Comparison of ENCODE assay signal across 10 cellular contexts in the genomic region with DNA sequence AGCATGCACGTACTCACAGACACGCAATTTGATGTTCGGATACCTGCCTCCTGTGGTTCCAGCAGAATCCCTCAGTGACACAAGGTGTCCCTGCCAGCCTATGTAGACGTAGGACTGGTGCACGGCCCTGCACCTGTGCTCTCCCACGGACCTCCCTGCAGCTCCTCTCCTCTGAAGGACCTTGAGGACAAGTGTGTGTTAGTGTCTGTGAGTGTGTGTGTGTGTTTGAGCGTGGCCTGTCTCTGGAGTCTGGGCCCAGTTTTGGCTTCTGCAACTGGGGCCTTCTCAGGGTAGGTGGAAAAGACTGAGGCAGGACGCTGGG. TPM values are rescaled to one million over a fixed set of nuclear protein-coding genes. Genes with fewer than 3 reads are reported as not detected.
A peak's percentile ranks its signal among the peaks of the same experiment; 100 is the strongest.
DNase-seq lines count a peak whose midpoint lies in the region; ATAC-seq and TF ChIP-seq lines count a peak whose summit lies in the region.
"Had no signal": no experiment of that assay in that cellular context is flagged by ENCODE, and none has a peak within 500 bp of the region (broad histone marks: within the 10 kb centered on the region; RNA-seq: fewer than 3 reads in every experiment).

No MANE protein-coding gene starts in this region.

- no peak for TF ChIP-seq CTCF in A673 (conservative IDR thresholded peaks at IDR 0.05; ENCODE audit: low read depth, low read length)
- TF ChIP-seq CTCF in HFFc6 (IDR thresholded peaks at IDR 0.05): no peak

- CTCF ChIA-PET in A673 (lab: Charles Lee): no interaction called here
- CTCF ChIA-PET in naive thymus-derived CD4-positive, alpha-beta T cell (lab: Charles Lee): no interaction called here

- H3K4me1 ChIP-seq in A673 (ENCODE audit: insufficient read depth, low read length, poor library complexity, severe bottlenecking): peaks cover 34% of the 10 kb centered on the region
- peaks cover 0 to 5% of the 10 kb centered on the region in 2 donors for H3K4me1 ChIP-seq in naive thymus-derived CD4-positive, alpha-beta T cell (ENCODE audit: control insufficient read depth in 2 of 2, insufficient read depth in 2 of 2, low read length in 2 of 2)

- no peaks in the 10 kb centered on the region for H3K27me3 ChIP-seq in A673 (replicated peaks; ENCODE audit: insufficient read depth, low read depth, low read length, poor library complexity)
- no peaks in the 10 kb centered on the region for H3K27me3 ChIP-seq in naive thymus-derived CD4-positive, alpha-beta T cell (ENCODE audit: control insufficient read depth in 2 of 2, insufficient read depth in 2 of 2, low read length in 2 of 2)

- no peaks in the 10 kb centered on the region for H3K9me3 ChIP-seq in A673 (ENCODE audit: low read depth, low read length, poor library complexity, severe bottlenecking)
- H3K9me3 ChIP-seq in naive thymus-derived CD4-positive, alpha-beta T cell (ENCODE audit: control insufficient read depth in 2 of 3, low read length in 3 of 3): no peaks in the 10 kb centered on the region

- H3K36me3 Mint-ChIP-seq in HFFc6 (ENCODE audit: low read depth): no peaks in the 10 kb centered on the region
- peaks cover 2% of the 10 kb centered on the region for H3K36me3 Mint-ChIP-seq in central memory CD8-positive, alpha-beta T cell (ENCODE audit: insufficient read depth)
- H3K36me3 Mint-ChIP-seq in naive thymus-derived CD4-positive, alpha-beta T cell: peaks cover 0 to 3% (median 0%) of the 10 kb centered on the region in 5 donors

- peak overlapping the region; percentile 38 for H3K4me3 ChIP-seq in A673 (ENCODE audit: low read depth, low read length, poor library complexity, severe bottlenecking)
- peak overlapping the region; percentile 16 for H3K4me3 ChIP-seq in naive thymus-derived CD4-positive, alpha-beta T cell (ENCODE audit: low read length)

- H3K4me1 Mint-ChIP-seq in HFFc6 (ENCODE audit: low read depth): peaks cover 13% of the 10 kb centered on the region
- H3K4me1 Mint-ChIP-seq in central memory CD8-positive, alpha-beta T cell: peaks cover 5% of the 10 kb centered on the region
- peaks cover 6 to 14% (median 10%) of the 10 kb centered on the region in 7 donors for H3K4me1 Mint-ChIP-seq in naive thymus-derived CD4-positive, alpha-beta T cell

- no peaks in the 10 kb centered on the region for H3K36me3 ChIP-seq in A673 (ENCODE audit: insufficient read depth, low read length, poor library complexity, severe bottlenecking)
- H3K36me3 ChIP-seq in naive thymus-derived CD4-positive, alpha-beta T cell (ENCODE audit: control insufficient read depth in 2 of 3, insufficient read depth in 3 of 3, low read length in 3 of 3): no peaks in the 10 kb centered on the region

- H3K27me3 Mint-ChIP-seq in HFFc6 (ENCODE audit: insufficient read depth): peaks cover 31% of the 10 kb centered on the region
- H3K27me3 Mint-ChIP-seq in central memory CD8-positive, alpha-beta T cell: peaks cover 45% of the 10 kb centered on the region
- H3K27me3 Mint-ChIP-seq in naive thymus-derived CD4-positive, alpha-beta T cell: peaks cover 28 to 75% (median 59%) of the 10 kb centered on the region in 5 donors

- no peak overlapping the region for H3K27ac Mint-ChIP-seq in HFFc6
- no peak overlapping the region for H3K27ac Mint-ChIP-seq in central memory CD8-positive, alpha-beta T cell (ENCODE audit: low read depth)
- H3K27ac Mint-ChIP-seq in naive thymus-derived CD4-positive, alpha-beta T cell: no peak overlapping the region

- H3K27ac ChIP-seq in A673 (ENCODE audit: low read depth, low read length, poor library complexity, severe bottlenecking): no peak overlapping the region
- H3K27ac ChIP-seq in naive thymus-derived CD4-positive, alpha-beta T cell (ENCODE audit: low read depth, low read length): no peak overlapping the region

- DNase-seq in A673 (ENCODE audit: low spot score) (no peak), HFFc6 (no peak), NCI-H510A treated with DMSO at 0.1 percent for 48 hours (lab: John Stamatoyannopoulos, UW) (no peak), NCI-H146 (lab: John Stamatoyannopoulos, UW) (no peak), NCI-H187 (lab: John Stamatoyannopoulos, UW) (no peak)
- no peak for DNase-seq in central memory CD8-positive, alpha-beta T cell (ENCODE audit: low spot score in 2 of 2)
- no peak for DNase-seq in naive thymus-derived CD4-positive, alpha-beta T cell
- DNase-seq: NCI-H2081 treated with DMSO at 0.1 percent for 48 hours had no signal

- ATAC-seq in central memory CD8-positive, alpha-beta T cell (replicated peaks; ENCODE audit: extremely low read depth, poor library complexity, severe bottlenecking): no peak
- ATAC-seq in naive thymus-derived CD4-positive, alpha-beta T cell: no peak
- ATAC-seq in HG03095 (IDR thresholded peaks at IDR 0.05; ENCODE audit: unreplicated experiment): no peak

- H3K9me3 Mint-ChIP-seq in HFFc6: no peaks in the 10 kb centered on the region
- no peaks in the 10 kb centered on the region for H3K9me3 Mint-ChIP-seq in central memory CD8-positive, alpha-beta T cell
- H3K9me3 Mint-ChIP-seq in naive thymus-derived CD4-positive, alpha-beta T cell: peaks cover 0 to 2% (median 0%) of the 10 kb centered on the region in 11 donors

- intact Hi-C loops in A673 (cut with micrococcal nuclease; ENCODE audit: unreplicated experiment): no loop called here
- intact Hi-C loops in naive thymus-derived CD4-positive, alpha-beta T cell (cut with micrococcal nuclease): no loop called here

- no TSS peak for BruUV-seq in A673 (replicated peaks; lab: Mats Ljungman, UMichigan)

- POLR2A ChIA-PET in A673 (lab: Charles Lee; ENCODE audit: low non-redundant PET): no interaction called here
- POLR2A ChIA-PET in naive thymus-derived CD4-positive, alpha-beta T cell (lab: Charles Lee): no interaction called here

- H3K4me3 Mint-ChIP-seq in HFFc6: peak overlapping the region; percentile 81
- peak overlapping the region; percentile 66 for H3K4me3 Mint-ChIP-seq in central memory CD8-positive, alpha-beta T cell
- peak overlapping the region; percentile 58 to 84 (median 79) for H3K4me3 Mint-ChIP-seq in naive thymus-derived CD4-positive, alpha-beta T cell

RNA-seq across cellular contexts. Expression of a gene that starts 22.5 kb away (rescaled TPM):
- 0.69 and 1.4 TPM in 2 replicates for total RNA-seq in A673 (2021)
- total RNA-seq in HFFc6 (2021; fragmentation: NEBNext Ultra II Directional; extraction: Animal tissue kit (Norgen Biotek cat#: 25700)): not detected
- not detected for total RNA-seq in naive thymus-derived CD4-positive, alpha-beta T cell
- polyA plus RNA-seq in naive thymus-derived CD4-positive, alpha-beta T cell: not detected
- total RNA-seq: activated CD8-positive, alpha-beta memory T cell treated with anti-CD3 and anti-CD28 coated beads for 36 hours had no signal
